ENCODE assay signal across 8 cellular contexts in the genomic region with DNA sequence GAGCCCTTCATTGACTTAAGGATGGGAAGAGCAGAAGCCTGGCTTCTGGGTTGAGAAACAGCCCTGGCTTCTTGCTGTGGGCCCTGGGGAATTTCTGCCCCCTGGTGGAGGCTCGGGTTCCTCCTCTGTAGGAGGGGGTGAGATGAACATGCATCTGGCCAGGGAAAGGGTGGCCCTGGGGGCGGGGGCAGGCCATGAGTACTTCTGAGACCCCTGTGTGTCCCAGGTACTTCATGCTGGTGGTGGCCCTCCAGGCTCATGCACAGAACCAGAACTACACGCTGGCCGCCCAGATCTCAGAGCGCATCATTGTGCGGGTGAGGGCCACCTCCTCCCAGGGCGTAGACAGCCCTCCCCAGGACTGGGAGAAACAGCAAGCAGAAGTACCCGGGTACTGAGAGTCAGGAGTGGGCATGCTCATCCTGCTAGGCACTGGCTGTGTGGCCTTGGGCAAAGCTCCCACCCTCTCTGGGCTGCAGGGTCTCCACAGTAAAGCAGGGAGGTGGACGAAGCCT. TPM values are rescaled to one million over a fixed set of nuclear protein-coding genes. Genes with fewer than 3 reads are reported as not detected.
A peak's percentile ranks its signal among the peaks of the same experiment; 100 is the strongest.
DNase-seq lines count a peak whose midpoint lies in the region; ATAC-seq and TF ChIP-seq lines count a peak whose summit lies in the region.

No MANE protein-coding gene starts in this region.

- H3K4me3 Mint-ChIP-seq in activated CD8-positive, alpha-beta memory T cell treated with anti-CD3 and anti-CD28 coated beads, Interleukin-2, amount 10 ng/mL, durations not matched to agents 7 days and 5 days = no peak overlapping the region
- H3K4me3 Mint-ChIP-seq in naive thymus-derived CD8-positive, alpha-beta T cell = peak overlapping the region; percentile 52 to 81 (median 71)

- DNase-seq in AG08396 (ENCODE audit: low spot score) = peak; percentile 92
- DNase-seq in NCI-H2196 (lab: John Stamatoyannopoulos, UW; ENCODE audit: unreplicated experiment) = peak; percentile 34
- peak; percentile 83 for DNase-seq in activated CD8-positive, alpha-beta memory T cell treated with anti-CD3 and anti-CD28 coated beads, Interleukin-2, amount 10 ng/mL, durations not matched to agents 7 days and 5 days
- peak; percentile 74 for DNase-seq in epithelial cell of esophagus (ENCODE audit: low read depth)
- DNase-seq in naive thymus-derived CD8-positive, alpha-beta T cell = peak in 8 of 10 donors; percentile 19 to 48 (median 40)
- no peak for DNase-seq in tibial artery

- peaks cover 8% of the 10 kb centered on the region for H3K27me3 Mint-ChIP-seq in activated CD8-positive, alpha-beta memory T cell treated with anti-CD3 and anti-CD28 coated beads, Interleukin-2, amount 10 ng/mL, durations not matched to agents 7 days and 5 days
- H3K27me3 Mint-ChIP-seq in naive thymus-derived CD8-positive, alpha-beta T cell = peaks cover 0 to 12% (median 3%) of the 10 kb centered on the region in 5 donors

- intact Hi-C loops in tibial artery (cut with DNase I; ENCODE audit: low total_unique reads) = no loop called here

- no peaks in the 10 kb centered on the region for H3K9me3 Mint-ChIP-seq in activated CD8-positive, alpha-beta memory T cell treated with anti-CD3 and anti-CD28 coated beads, Interleukin-2, amount 10 ng/mL, durations not matched to agents 7 days and 5 days (ENCODE audit: low read depth)
- H3K9me3 Mint-ChIP-seq in naive thymus-derived CD8-positive, alpha-beta T cell = no peaks in the 10 kb centered on the region

- ATAC-seq in activated CD8-positive, alpha-beta memory T cell treated with anti-CD3 and anti-CD28 coated beads, Interleukin-2, amount 10 ng/mL, durations not matched to agents 7 days and 5 days = peak; percentile 70
- ATAC-seq in naive thymus-derived CD8-positive, alpha-beta T cell = peak; percentile 49 to 62
- ATAC-seq in HG02981 (IDR thresholded peaks at IDR 0.05; ENCODE audit: unreplicated experiment) = no peak

- peaks cover 0 to 7% of the 10 kb centered on the region in 2 donors for H3K27me3 ChIP-seq in tibial artery

- CTCF ChIA-PET in activated CD8-positive, alpha-beta memory T cell treated with anti-CD3 and anti-CD28 coated beads, Interleukin-2, amount 10 ng/mL, durations not matched to agents 7 days and 5 days (lab: Charles Lee) = interaction anchor here (1.5 to 2.1 kb wide), 2 partner anchors 21 to 29 kb away, joined by 4 to 6 read pairs; no protein-coding TSS in a partner anchor

- no peak overlapping the region for H3K27ac ChIP-seq in tibial artery

- H3K4me3 ChIP-seq in epithelial cell of esophagus (ENCODE audit: low read length) = no peak overlapping the region
- H3K4me3 ChIP-seq in tibial artery = no peak overlapping the region

- no peaks in the 10 kb centered on the region for H3K36me3 Mint-ChIP-seq in activated CD8-positive, alpha-beta memory T cell treated with anti-CD3 and anti-CD28 coated beads, Interleukin-2, amount 10 ng/mL, durations not matched to agents 7 days and 5 days
- H3K36me3 Mint-ChIP-seq in naive thymus-derived CD8-positive, alpha-beta T cell = no peaks in the 10 kb centered on the region

- H3K9me3 ChIP-seq in tibial artery = no peaks in the 10 kb centered on the region

- peaks cover 0 to 11% (median 8%) of the 10 kb centered on the region in 4 donors for H3K4me1 ChIP-seq in tibial artery

- H3K36me3 ChIP-seq in tibial artery = no peaks in the 10 kb centered on the region

- TF ChIP-seq CTCF in GM12874 (IDR thresholded peaks at IDR 0.05; ENCODE audit: insufficient read depth, low read depth, low read length) = peak; percentile 85
- peak; percentile 82 for TF ChIP-seq CTCF in epithelial cell of esophagus (IDR thresholded peaks at IDR 0.05; ENCODE audit: insufficient read depth, low read depth, low read length, missing control alignments)
- TF ChIP-seq CTCF in tibial artery (IDR thresholded peaks at IDR 0.05) = peak; percentile 29 to 30

- H3K27ac Mint-ChIP-seq in activated CD8-positive, alpha-beta memory T cell treated with anti-CD3 and anti-CD28 coated beads, Interleukin-2, amount 10 ng/mL, durations not matched to agents 7 days and 5 days = no peak overlapping the region
- peak overlapping the region in 1 of 10 donors; percentile 45 for H3K27ac Mint-ChIP-seq in naive thymus-derived CD8-positive, alpha-beta T cell

- peaks cover 16% of the 10 kb centered on the region for H3K4me1 Mint-ChIP-seq in activated CD8-positive, alpha-beta memory T cell treated with anti-CD3 and anti-CD28 coated beads, Interleukin-2, amount 10 ng/mL, durations not matched to agents 7 days and 5 days
- H3K4me1 Mint-ChIP-seq in naive thymus-derived CD8-positive, alpha-beta T cell = peaks cover 5 to 21% (median 11%) of the 10 kb centered on the region in 4 donors

- POLR2A ChIA-PET in naive thymus-derived CD8-positive, alpha-beta T cell (lab: Charles Lee) = no interaction called here

RNA-seq across cellular contexts. Expression of gene TMEM258, which starts 15.8 kb away (rescaled TPM):
- 100 to 1,000 TPM; 138 to 157 TPM for total RNA-seq in activated CD8-positive, alpha-beta memory T cell treated with anti-CD3 and anti-CD28 coated beads, Interleukin-2, amount 10 ng/mL, durations not matched to agents 7 days and 5 days
- 10 to 100 TPM; 84.4 to 87.7 TPM for total RNA-seq in naive thymus-derived CD8-positive, alpha-beta T cell
- 100 to 1,000 TPM; 205 to 256 (median 225) TPM for polyA plus RNA-seq in naive thymus-derived CD8-positive, alpha-beta T cell

RNA-seq across cellular contexts. Expression of gene FEN1, which starts 16.1 kb away (rescaled TPM):
- total RNA-seq in activated CD8-positive, alpha-beta memory T cell treated with anti-CD3 and anti-CD28 coated beads, Interleukin-2, amount 10 ng/mL, durations not matched to agents 7 days and 5 days = 100 to 1,000 TPM; 141 to 150 TPM
- total RNA-seq in naive thymus-derived CD8-positive, alpha-beta T cell = 1 to 10 TPM; 8.3 to 8.6 TPM
- polyA plus RNA-seq in naive thymus-derived CD8-positive, alpha-beta T cell = 10 to 100 TPM in 2 of 3 donors, 1 to 10 TPM in 1; 10.0 to 13.1 (median 10.2) TPM

RNA-seq across cellular contexts. Expression of gene MYRF, which starts 24.2 kb away (rescaled TPM):
- 1 to 10 TPM; 2.1 to 2.2 TPM for total RNA-seq in activated CD8-positive, alpha-beta memory T cell treated with anti-CD3 and anti-CD28 coated beads, Interleukin-2, amount 10 ng/mL, durations not matched to agents 7 days and 5 days
- total RNA-seq in naive thymus-derived CD8-positive, alpha-beta T cell = under 1 TPM; 0.47 to 0.68 TPM
- under 1 TPM in 2 of 3 donors, not detected in 1; 0.26 to 0.52 TPM for polyA plus RNA-seq in naive thymus-derived CD8-positive, alpha-beta T cell

RNA-seq across cellular contexts. Expression of gene FADS1, which starts 40.2 kb away (rescaled TPM):
- 10 to 100 TPM; 33.8 to 35.4 TPM for total RNA-seq in activated CD8-positive, alpha-beta memory T cell treated with anti-CD3 and anti-CD28 coated beads, Interleukin-2, amount 10 ng/mL, durations not matched to agents 7 days and 5 days
- total RNA-seq in naive thymus-derived CD8-positive, alpha-beta T cell = under 1 TPM; 0.55 to 0.60 TPM
- 1 to 10 TPM in 2 of 3 donors, not detected in 1; 1.7 to 4.7 TPM for polyA plus RNA-seq in naive thymus-derived CD8-positive, alpha-beta T cell

RNA-seq across cellular contexts. Expression of gene FADS2, which starts 51.5 kb away (rescaled TPM):
- 100 to 1,000 TPM; 174 to 184 TPM for total RNA-seq in activated CD8-positive, alpha-beta memory T cell treated with anti-CD3 and anti-CD28 coated beads, Interleukin-2, amount 10 ng/mL, durations not matched to agents 7 days and 5 days
- not detected for total RNA-seq in naive thymus-derived CD8-positive, alpha-beta T cell
- polyA plus RNA-seq in naive thymus-derived CD8-positive, alpha-beta T cell = 1 to 10 TPM in 2 of 3 donors, under 1 TPM in 1; 0.06 to 9.6 (median 4.2) TPM

Comparison
In these comparisons a context has a peak if more than half of its experiments do, and no peak if none do; other contexts are left out.
1. DNase-seq: peak in AG08396 (single experiment), NCI-H2196 (single experiment), activated CD8-positive, alpha-beta memory T cell treated with anti-CD3 and anti-CD28 coated beads, Interleukin-2, amount 10 ng/mL, durations not matched to agents 7 days and 5 days (single experiment), epithelial cell of esophagus (single experiment) and naive thymus-derived CD8-positive, alpha-beta T cell (8 of 10); none in tibial artery (0 of 2).
2. CTCF ChIP-seq: peak in every context shown above with its lines; median percentile 85 in GM12874; 82 in epithelial cell of esophagus; 30 in tibial artery.
3. RNA of gene FEN1, which starts 16.1 kb away (total RNA-seq): 141 to 150 TPM in activated CD8-positive, alpha-beta memory T cell treated with anti-CD3 and anti-CD28 coated beads, Interleukin-2, amount 10 ng/mL, durations not matched to agents 7 days and 5 days; 8.3 to 8.6 TPM in naive thymus-derived CD8-positive, alpha-beta T cell; every median in the first group is over 10 times any median in the second.